Comparison of ENCODE assay signal across 10 cellular contexts in genomic region chr15:34984884-34985630, GRCh38. TPM values are rescaled to one million over a fixed set of nuclear protein-coding genes. Genes with fewer than 3 reads are reported as not detected.
DNase-seq lines count a peak whose midpoint lies in the region; ATAC-seq, FAIRE-seq and TF ChIP-seq lines count a peak whose summit lies in the region.
"Had no signal": no experiment of that assay in that cellular context is flagged by ENCODE, and none has a peak within 500 bp of the region (broad histone marks: within the 10 kb centered on the region; RNA-seq: fewer than 3 reads in every experiment).

No MANE protein-coding gene starts in this region.

- H3K4me1 Mint-ChIP-seq in T-cell (peaks cover 34 to 49% (median 46%) of the 10 kb centered on the region in 3 donors), glutamatergic neuron (ENCODE audit: low read depth, unreplicated experiment) (peaks cover 10% of the 10 kb centered on the region)

- H3K4me3 Mint-ChIP-seq in T-cell (peak overlapping the region; percentile 37 to 59 (median 45)), glutamatergic neuron (ENCODE audit: unreplicated experiment) (no peak overlapping the region)

- H3K4me2 ChIP-seq in osteoblast (ENCODE audit: insufficient read depth, low read length) = peak overlapping the region; percentile 30

- peaks cover 21% of the 10 kb centered on the region for H3K4me1 ChIP-seq in osteoblast (ENCODE audit: insufficient read depth, low read length)

- H3K36me3 Mint-ChIP-seq in T-cell (peaks cover 11% of the 10 kb centered on the region), glutamatergic neuron (ENCODE audit: unreplicated experiment) (no peaks in the 10 kb centered on the region)

- FAIRE-seq in GM12892 (lab: Jason Lieb, UNC) = no peak

- H3K36me3 ChIP-seq in osteoblast (ENCODE audit: insufficient read depth, low read length) = peaks cover 17% of the 10 kb centered on the region

- H3K27me3 Mint-ChIP-seq in T-cell (no peaks in the 10 kb centered on the region), glutamatergic neuron (ENCODE audit: unreplicated experiment) (no peaks in the 10 kb centered on the region)

- H3K9me3 ChIP-seq in osteoblast (ENCODE audit: low read depth, low read length) = no peaks in the 10 kb centered on the region

- no peak overlapping the region for H2AFZ ChIP-seq in osteoblast (ENCODE audit: low read length)

- ATAC-seq in T-cell (replicated peaks in 1 of 4) = no peak
- no peak for ATAC-seq in GM19455 (IDR thresholded peaks at IDR 0.05; ENCODE audit: unreplicated experiment)

- CTCF ChIA-PET in T-cell (lab: Charles Lee) = interaction anchor here (0.6 to 1.6 kb wide), 6 partner anchors 9 to 1638 kb away, joined by 3 to 9 read pairs (median 5); partner anchors contain the start of gene AQR (in 1 of the 2)

- peaks cover 59% of the 10 kb centered on the region for H3K79me2 ChIP-seq in osteoblast (ENCODE audit: insufficient read depth, low read length)

- H3K4me3 ChIP-seq in HFF-Myc (replicated peaks; ENCODE audit: low read depth, low read length) (peak overlapping the region; percentile 75), fibroblast of mammary gland (ENCODE audit: control insufficient read depth, low read depth, low read length) (no peak overlapping the region), osteoblast (ENCODE audit: insufficient read depth, low read length) (no peak overlapping the region)

- H4K20me1 ChIP-seq in osteoblast (ENCODE audit: insufficient read depth, low read length) = peaks cover 8% of the 10 kb centered on the region

- no peak for TF ChIP-seq POLR2A in GM12892 (IDR thresholded peaks at IDR 0.05; ENCODE audit: low read depth, low read length)

- DNase-seq in HFF-Myc (ENCODE audit: extremely low read depth, low read depth) = no peak
- no peak for DNase-seq in T-cell
- peak; percentile 51 for DNase-seq in fibroblast of mammary gland (ENCODE audit: low read depth)
- DNase-seq in osteoblast (ENCODE audit: insufficient read length, low spot score, missing footprints) = no peak
- DNase-seq in GM12892 (ENCODE audit: insufficient read length) = no peak
- DNase-seq in glutamatergic neuron = no peak
- no peak for DNase-seq in NK-92 treated with Interleukin-12 subunit alpha and Interleukin-12 subunit beta, amount 100 ng/mL, for 24 hours (lab: John Stamatoyannopoulos, UW)
- DNase-seq: cerebellar nuclear complex, occipital lobe had no signal

- no peak overlapping the region for H3K27ac ChIP-seq in osteoblast (ENCODE audit: low read depth, low read length)

- POLR2A ChIA-PET in T-cell (lab: Charles Lee) = interaction anchor here in 1 of 2 donors (0.7 kb wide), 1 partner anchor 17 kb away, joined by 4 read pairs; no protein-coding TSS in a partner anchor

- TF ChIP-seq CTCF in HFF-Myc (IDR thresholded peaks at IDR 0.05; ENCODE audit: low read depth, low read length, missing control alignments) (no peak), fibroblast of mammary gland (conservative IDR thresholded peaks at IDR 0.05; ENCODE audit: control insufficient read depth, insufficient read depth, low read depth, low read length) (no peak), osteoblast (IDR thresholded peaks at IDR 0.05; ENCODE audit: extremely low read depth, low read depth, low read length) (no peak), glutamatergic neuron (IDR thresholded peaks at IDR 0.05; ENCODE audit: partially characterized antibody, unreplicated experiment) (no peak)

- H3K27me3 ChIP-seq in osteoblast (ENCODE audit: insufficient read depth, low read length) = no peaks in the 10 kb centered on the region

- H3K27ac Mint-ChIP-seq in T-cell (peak overlapping the region; percentile 59 to 62), glutamatergic neuron (ENCODE audit: unreplicated experiment) (no peak overlapping the region)

- H3K9me3 Mint-ChIP-seq in T-cell = no peaks in the 10 kb centered on the region
- peaks cover 6% of the 10 kb centered on the region for H3K9me3 Mint-ChIP-seq in glutamatergic neuron (ENCODE audit: unreplicated experiment)

RNA-seq across cellular contexts. Expression of gene ZNF770, which starts 3.0 kb away (rescaled TPM):
- total RNA-seq in T-cell (10 to 100 TPM; 38.1 to 48.1 (median 44.5) TPM), osteoblast (33.9 and 34.7 TPM in 2 replicates), glutamatergic neuron (ENCODE audit: unreplicated experiment) (39.3 TPM)
- 29.0 TPM for polyA plus RNA-seq in GM12892 (2012; ENCODE audit: missing spikeins)

RNA-seq across cellular contexts. Expression of gene AQR, which starts 15.5 kb away (rescaled TPM):
- total RNA-seq in T-cell = 10 to 100 TPM; 35.3 to 48.6 (median 36.3) TPM
- 24.6 and 24.8 TPM in 2 replicates for total RNA-seq in osteoblast
- 12.7 TPM for polyA plus RNA-seq in GM12892 (2012; ENCODE audit: missing spikeins)
- 36.8 TPM for total RNA-seq in glutamatergic neuron (ENCODE audit: unreplicated experiment)
